ENCODE assay signal across 9 cellular contexts in genomic region chr17:78129385-78130079, GRCh38. TPM values are rescaled to one million over a fixed set of nuclear protein-coding genes. Genes with fewer than 3 reads are reported as not detected.
DNase-seq lines count a peak whose midpoint lies in the region; ATAC-seq and TF ChIP-seq lines count a peak whose summit lies in the region.
"Had no signal": no experiment of that assay in that cellular context is flagged by ENCODE, and none has a peak within 500 bp of the region (broad histone marks: within the 10 kb centered on the region; RNA-seq: fewer than 3 reads in every experiment).

No MANE protein-coding gene starts in this region.

- H3K27me3 ChIP-seq in Caco-2 (replicated peaks; ENCODE audit: control insufficient read depth, insufficient read depth, low read length) (no peaks in the 10 kb centered on the region), PC-9 (ENCODE audit: insufficient read depth, low read depth) (no peaks in the 10 kb centered on the region), neural progenitor cell (peaks cover 73% of the 10 kb centered on the region)

- no peaks in the 10 kb centered on the region for H3K9me3 ChIP-seq in Caco-2
- no peaks in the 10 kb centered on the region for H3K9me3 ChIP-seq in PC-9 (ENCODE audit: insufficient read depth, low read depth)
- no peaks in the 10 kb centered on the region for H3K9me3 ChIP-seq in neural progenitor cell (ENCODE audit: low read depth)

- intact Hi-C loops in Caco-2 (cut with micrococcal nuclease; ENCODE audit: unreplicated experiment) (loop anchor here (2.0 to 5.0 kb wide), 3 partner anchors 21 to 58 kb away; partner anchors contain the start of genes AFMID, SYNGR2 and TK1), PC-9 (cut with micrococcal nuclease; ENCODE audit: unreplicated experiment) (loop anchor here (2.0 kb wide), 1 partner anchor 57 kb away; the partner anchor contains the start of genes AFMID and TK1)

- H3K9me3 Mint-ChIP-seq in Caco-2 (ENCODE audit: unreplicated experiment) (no peaks in the 10 kb centered on the region), neural progenitor cell (no peaks in the 10 kb centered on the region)
- H3K9me3 Mint-ChIP-seq in central memory CD8-positive, alpha-beta T cell, result no peaks in the 10 kb centered on the region

- H3K9me2 ChIP-seq in PC-9 (ENCODE audit: insufficient read depth), result no peaks in the 10 kb centered on the region

- H3K36me3 Mint-ChIP-seq in Caco-2 (ENCODE audit: insufficient read depth, unreplicated experiment) (peaks cover 17% of the 10 kb centered on the region), neural progenitor cell (no peaks in the 10 kb centered on the region)
- peaks cover 74% of the 10 kb centered on the region for H3K36me3 Mint-ChIP-seq in central memory CD8-positive, alpha-beta T cell (ENCODE audit: insufficient read depth)

- CTCF ChIA-PET in Caco-2 (lab: Charles Lee) (interaction anchor here (1.4 to 1.7 kb wide), 2 partner anchors 8 to 17 kb away, joined by 5 to 12 read pairs; no protein-coding TSS in a partner anchor), PC-9 (lab: Charles Lee) (interaction anchor here (0.6 kb wide), 1 partner anchor 38 kb away, joined by 3 read pairs; no protein-coding TSS in a partner anchor)

- H3K4me2 ChIP-seq in PC-9, result peak overlapping the region; percentile 96; the same call in 1 of the 2 replicates
- peak overlapping the region; percentile 89 for H3K4me2 ChIP-seq in neural progenitor cell

- 0 out of 2 replicates have a peak, but pooled peaks cover 1% of the 10 kb centered on the region for H3K36me3 ChIP-seq in Caco-2 (ENCODE audit: control insufficient read depth, insufficient read depth, low read length)
- no peaks in the 10 kb centered on the region for H3K36me3 ChIP-seq in PC-9 (ENCODE audit: low read depth)
- H3K36me3 ChIP-seq in neural progenitor cell, result no peaks in the 10 kb centered on the region

- no peak overlapping the region for H3K27ac ChIP-seq in PC-9
- H3K27ac ChIP-seq in neural progenitor cell, result no peak overlapping the region

- H3K4me1 Mint-ChIP-seq in Caco-2 (ENCODE audit: low read depth, unreplicated experiment), result peaks cover 9% of the 10 kb centered on the region
- peaks cover 55% of the 10 kb centered on the region for H3K4me1 Mint-ChIP-seq in central memory CD8-positive, alpha-beta T cell
- H3K4me1 Mint-ChIP-seq in neural progenitor cell, result peaks cover 14% of the 10 kb centered on the region

- ATAC-seq in central memory CD8-positive, alpha-beta T cell (replicated peaks; ENCODE audit: extremely low read depth, poor library complexity, severe bottlenecking), result peak; percentile 2
- no peak for ATAC-seq in HG03025 (IDR thresholded peaks at IDR 0.05; ENCODE audit: low FRiP score, unreplicated experiment)

- H3K27ac Mint-ChIP-seq in Caco-2 (ENCODE audit: unreplicated experiment), result peak overlapping the region; percentile 75
- H3K27ac Mint-ChIP-seq in central memory CD8-positive, alpha-beta T cell (ENCODE audit: low read depth), result peak overlapping the region; percentile 97
- H3K27ac Mint-ChIP-seq in neural progenitor cell, result no peak overlapping the region

- H3K9ac ChIP-seq in neural progenitor cell, result no peak overlapping the region

- H3K79me2 ChIP-seq in PC-9 (ENCODE audit: low read depth) (peaks cover 13% of the 10 kb centered on the region), neural progenitor cell (ENCODE audit: low read depth) (no peaks in the 10 kb centered on the region)

- DNase-seq in Caco-2 (no peak), PC-9 (no peak), neural progenitor cell (ENCODE audit: low spot score) (no peak), DMS79 treated with DMSO at 0.1 percent for 48 hours (lab: John Stamatoyannopoulos, UW) (no peak), H4 (ENCODE audit: low spot score) (no peak), NCI-H187 treated with DMSO at 0.1 percent for 48 hours (lab: John Stamatoyannopoulos, UW) (no peak)
- no peak for DNase-seq in central memory CD8-positive, alpha-beta T cell (ENCODE audit: low spot score in 2 of 2)

- TF ChIP-seq CTCF in Caco-2 (IDR thresholded peaks at IDR 0.05; ENCODE audit: insufficient read depth in 1 of 2, low read depth in 1 of 2, low read length in 1 of 2, severe bottlenecking in 1 of 2, unreplicated experiment in 1 of 2), result no peak
- no peak for TF ChIP-seq CTCF in PC-9 (conservative IDR thresholded peaks at IDR 0.05)
- no peak for TF ChIP-seq CTCF in neural progenitor cell (IDR thresholded peaks at IDR 0.05)

- peak overlapping the region; percentile 75 for H3K4me3 Mint-ChIP-seq in Caco-2 (ENCODE audit: unreplicated experiment)
- peak overlapping the region; percentile 100 for H3K4me3 Mint-ChIP-seq in central memory CD8-positive, alpha-beta T cell
- H3K4me3 Mint-ChIP-seq in neural progenitor cell, result peak overlapping the region; percentile 91

- no peak overlapping the region for H2AFZ ChIP-seq in PC-9
- H2AFZ ChIP-seq in neural progenitor cell (replicated peaks), result no peak overlapping the region

- POLR2A ChIA-PET in Caco-2 (lab: Charles Lee) (interaction anchor here (0.6 kb wide), 1 partner anchor 78 kb away, joined by 7 read pairs; no protein-coding TSS in a partner anchor), PC-9 (lab: Charles Lee; ENCODE audit: unreplicated experiment) (interaction anchor here (0.7 to 0.8 kb wide), 2 partner anchors 13 to 16 kb away, joined by 3 to 21 read pairs; no protein-coding TSS in a partner anchor)

- no peaks in the 10 kb centered on the region for H4K20me1 ChIP-seq in PC-9 (ENCODE audit: insufficient read depth)
- peaks cover 5% of the 10 kb centered on the region for H4K20me1 ChIP-seq in neural progenitor cell (ENCODE audit: low read depth)

- H3K4me3 ChIP-seq in Caco-2 (ENCODE audit: low read depth, low read length) (no peak overlapping the region; the same call in none of the 2 replicates), PC-9 (no peak overlapping the region; the same call in 1 of the 2 replicates), neural progenitor cell (peak overlapping the region; percentile 81)

- H3F3A ChIP-seq in PC-9 (ENCODE audit: insufficient read depth, low read depth), result peaks cover 19% of the 10 kb centered on the region; the same call in 1 of the 2 replicates
- peaks cover 15% of the 10 kb centered on the region for H3F3A ChIP-seq in neural progenitor cell (ENCODE audit: low read depth)

- H3K4me1 ChIP-seq in Caco-2, result peaks cover 23% of the 10 kb centered on the region
- H3K4me1 ChIP-seq in PC-9 (replicated peaks; ENCODE audit: insufficient read depth), result peaks cover 19% of the 10 kb centered on the region
- H3K4me1 ChIP-seq in neural progenitor cell, result peaks cover 27% of the 10 kb centered on the region

- H3K27me3 Mint-ChIP-seq in Caco-2 (ENCODE audit: insufficient read depth, unreplicated experiment), result no peaks in the 10 kb centered on the region
- no peaks in the 10 kb centered on the region for H3K27me3 Mint-ChIP-seq in central memory CD8-positive, alpha-beta T cell
- H3K27me3 Mint-ChIP-seq in neural progenitor cell (ENCODE audit: insufficient read depth, low read depth), result peaks cover 21% of the 10 kb centered on the region

- BruUV-seq in Caco-2 (replicated peaks; lab: Mats Ljungman, UMichigan) (no TSS peak), PC-9 (replicated peaks; lab: Mats Ljungman, UMichigan) (no TSS peak)

RNA-seq across cellular contexts. Expression of gene TMC6, which starts 1.0 kb away (rescaled TPM):
- total RNA-seq in Caco-2 (2022) (77.7 and 84.7 TPM in 2 replicates), PC-9 (2021) (97.7 and 116 TPM in 2 replicates), neural progenitor cell (ENCODE audit: low replicate concordance) (6.9 and 16.8 TPM in 2 replicates)
- total RNA-seq in H4 (2014; rRNA removed; shearing (Covaris generic)), result 2.7 and 7.9 TPM in 2 replicates

RNA-seq across cellular contexts. Expression of gene TMC8, which starts 1.0 kb away (rescaled TPM):
- total RNA-seq in Caco-2 (2022) (not detected in 2 replicates), PC-9 (2021) (1.9 and 2.6 TPM in 2 replicates), neural progenitor cell (ENCODE audit: low replicate concordance) (0.09 TPM in 1 of 2 replicates, not detected in the other)
- total RNA-seq in H4 (2014; rRNA removed; shearing (Covaris generic)), result 0.02 TPM in 1 of 2 replicates, not detected in the other

RNA-seq across cellular contexts. Expression of gene C17orf99, which starts 16.7 kb away (rescaled TPM):
- not detected in 2 replicates for total RNA-seq in Caco-2 (2022)
- total RNA-seq in PC-9 (2021), result not detected in 2 replicates
- total RNA-seq in neural progenitor cell (ENCODE audit: low replicate concordance), result not detected in 2 replicates
- total RNA-seq in H4 (2014; rRNA removed; shearing (Covaris generic)), result not detected in 2 replicates
- total RNA-seq: T-helper 2 cell treated with Interferon-gamma antibody and Interleukin-4, amounts not matched to agents 100 ng/mL and 5 ng/mL, for 36 hours had no signal

RNA-seq across cellular contexts. Expression of gene SYNGR2, which starts 38.8 kb away (rescaled TPM):
- total RNA-seq in Caco-2 (2022) (169 and 193 TPM in 2 replicates), PC-9 (2021) (91.9 and 95.0 TPM in 2 replicates), neural progenitor cell (ENCODE audit: low replicate concordance) (6.2 and 19.8 TPM in 2 replicates)
- 24.6 and 30.1 TPM in 2 replicates for total RNA-seq in H4 (2014; rRNA removed; shearing (Covaris generic))

RNA-seq across cellular contexts. Expression of gene TK1, which starts 57.3 kb away (rescaled TPM):
- total RNA-seq in Caco-2 (2022), result 171 and 190 TPM in 2 replicates
- total RNA-seq in PC-9 (2021), result 137 and 147 TPM in 2 replicates
- total RNA-seq in neural progenitor cell (ENCODE audit: low replicate concordance), result 27.3 and 61.7 TPM in 2 replicates
- 188 and 253 TPM in 2 replicates for total RNA-seq in H4 (2014; rRNA removed; shearing (Covaris generic))
